17 cellular contexts compared by ENCODE assay signal in genomic region chr5:38843665-38844064, GRCh38. TPM values are rescaled to one million over a fixed set of nuclear protein-coding genes. Genes with fewer than 3 reads are reported as not detected.
A peak's percentile ranks its signal among the peaks of the same experiment; 100 is the strongest.
DNase-seq lines count a peak whose midpoint lies in the region; ATAC-seq and TF ChIP-seq lines count a peak whose summit lies in the region.
"Had no signal": no experiment of that assay in that cellular context is flagged by ENCODE, and none has a peak within 500 bp of the region (broad histone marks: within the 10 kb centered on the region; RNA-seq: fewer than 3 reads in every experiment).

No MANE protein-coding gene starts in this region.

- H3K9ac ChIP-seq in HCT116 (ENCODE audit: low read length) (no peak overlapping the region), fibroblast of lung (ENCODE audit: insufficient read depth, low read length) (no peak overlapping the region)
- H3K9ac ChIP-seq: KMS-11 had no signal

- TF ChIP-seq RAD21 in HCT116 (IDR thresholded peaks at IDR 0.05; ENCODE audit: low read depth): no peak

- H3K36me3 Mint-ChIP-seq in nephron (ENCODE audit: low read depth): no peaks in the 10 kb centered on the region
- H3K36me3 Mint-ChIP-seq: CD4-positive, alpha-beta memory T cell had no signal

- peaks cover 33% of the 10 kb centered on the region for H3K27me3 Mint-ChIP-seq in nephron (ENCODE audit: low read depth)

- H2AFZ ChIP-seq in HCT116 (ENCODE audit: low read depth, low read length, poor library complexity, severe bottlenecking) (no peak overlapping the region), fibroblast of lung (ENCODE audit: low read length) (no peak overlapping the region), OCI-LY7 (ENCODE audit: low read length) (no peak overlapping the region)

- no peak overlapping the region for H3K27ac ChIP-seq in HCT116 (ENCODE audit: low read depth, low read length)
- peak overlapping the region; percentile 88 for H3K27ac ChIP-seq in RWPE2 (ENCODE audit: poor library complexity, severe bottlenecking)
- no peak overlapping the region for H3K27ac ChIP-seq in fibroblast of lung (ENCODE audit: insufficient read depth, low read length)
- no peak overlapping the region for H3K27ac ChIP-seq in OCI-LY7 (ENCODE audit: low read depth, low read length, poor library complexity, severe bottlenecking)
- H3K27ac ChIP-seq: KMS-11, Peyer's patch had no signal

- H3K27me3 ChIP-seq in HCT116 (ENCODE audit: insufficient read depth, low read length) (no peaks in the 10 kb centered on the region), RWPE2 (ENCODE audit: insufficient read depth, poor library complexity, severe bottlenecking) (no peaks in the 10 kb centered on the region), fibroblast of lung (ENCODE audit: control insufficient read depth, insufficient read depth, low read length) (no peaks in the 10 kb centered on the region)
- H3K27me3 ChIP-seq: Peyer's patch had no signal

- H3K9me3 ChIP-seq in HCT116 (ENCODE audit: control insufficient read depth in 1 of 2, insufficient read depth in 1 of 2, low read depth in 1 of 2, low read length in 2 of 2) (no peaks in the 10 kb centered on the region), RWPE2 (ENCODE audit: severe bottlenecking) (no peaks in the 10 kb centered on the region), fibroblast of lung (ENCODE audit: control insufficient read depth, insufficient read depth, low read depth, low read length) (no peaks in the 10 kb centered on the region), OCI-LY7 (ENCODE audit: low read length) (no peaks in the 10 kb centered on the region)
- H3K9me3 ChIP-seq: Peyer's patch had no signal

- no peak for ATAC-seq in HCT116
- no peak for ATAC-seq in RWPE2 (ENCODE audit: low read depth)
- ATAC-seq in HG02852 (IDR thresholded peaks at IDR 0.05; ENCODE audit: unreplicated experiment): no peak
- ATAC-seq in GM21717 (IDR thresholded peaks at IDR 0.05; ENCODE audit: unreplicated experiment): no peak
- ATAC-seq in GM21619 (IDR thresholded peaks at IDR 0.05; ENCODE audit: unreplicated experiment): no peak

- H3K4me3 Mint-ChIP-seq in nephron: peak overlapping the region in 2 of 3 experiments; percentile 10 to 21
- H3K4me3 Mint-ChIP-seq: CD4-positive, alpha-beta memory T cell had no signal

- H3K4me1 Mint-ChIP-seq in nephron: peaks cover 5% of the 10 kb centered on the region

- H3K4me3 ChIP-seq in HCT116 (replicated peaks in 1 of 2; ENCODE audit: low read depth in 1 of 2, low read length in 2 of 2) (no peak overlapping the region), RWPE2 (ENCODE audit: severe bottlenecking) (no peak overlapping the region), fibroblast of lung (replicated peaks in 1 of 4; ENCODE audit: control extremely low read depth in 1 of 4, insufficient read depth in 1 of 4, low read depth in 3 of 4, low read length in 4 of 4) (peak overlapping the region in 3 of 4 experiments; percentile 15 to 96 (median 95)), OCI-LY7 (ENCODE audit: low read depth, low read length, poor library complexity, severe bottlenecking) (no peak overlapping the region)

- POLR2A ChIA-PET in HCT116 (lab: Charles Lee) (no interaction called here), OCI-LY7 (lab: Charles Lee) (no interaction called here)

- BruUV-seq in HCT116 (replicated peaks; lab: Mats Ljungman, UMichigan) (no TSS peak), OCI-LY7 (replicated peaks; lab: Mats Ljungman, UMichigan) (no TSS peak)

- H4K20me1 ChIP-seq in HCT116 (ENCODE audit: insufficient read depth): no peaks in the 10 kb centered on the region
- H4K20me1 ChIP-seq in fibroblast of lung (ENCODE audit: control insufficient read depth, extremely low read depth, insufficient read depth, low read length): no peaks in the 10 kb centered on the region
- H4K20me1 ChIP-seq in OCI-LY7 (ENCODE audit: insufficient read depth, low read length): no peaks in the 10 kb centered on the region

- RAD21 ChIA-PET in HCT116 (lab: Charles Lee; ENCODE audit: low non-redundant PET in 1 of 2, low total read pairs in 2 of 2, uncharacterized antibody in 2 of 2, unreplicated experiment in 2 of 2): no interaction called here

- peaks cover 3% of the 10 kb centered on the region for H3K9me3 Mint-ChIP-seq in nephron
- H3K9me3 Mint-ChIP-seq: CD4-positive, alpha-beta memory T cell had no signal

- TF ChIP-seq CTCF in HCT116 (IDR thresholded peaks at IDR 0.05 in 2 of 3, conservative IDR thresholded peaks at IDR 0.05 in 1 of 3; ENCODE audit: borderline replicate concordance in 1 of 3, insufficient read depth in 1 of 3, low read depth in 2 of 3, low read length in 2 of 3) (no peak), RWPE2 (IDR thresholded peaks at IDR 0.05; ENCODE audit: poor library complexity, severe bottlenecking) (no peak), fibroblast of lung (conservative IDR thresholded peaks at IDR 0.05 in 1 of 2, IDR thresholded peaks at IDR 0.05 in 1 of 2; ENCODE audit: low read depth in 1 of 2, low read length in 2 of 2) (no peak), nephron (IDR thresholded peaks at IDR 0.05; ENCODE audit: unreplicated experiment in 3 of 3) (no peak), OCI-LY7 (conservative IDR thresholded peaks at IDR 0.05; ENCODE audit: low read length) (no peak)

- H3K79me2 ChIP-seq in HCT116 (ENCODE audit: insufficient read depth, low read length) (peaks cover 72% of the 10 kb centered on the region), fibroblast of lung (ENCODE audit: control insufficient read depth, insufficient read depth, low read length) (peaks cover 79% of the 10 kb centered on the region), OCI-LY7 (ENCODE audit: insufficient read depth, low read depth, low read length) (no peaks in the 10 kb centered on the region)

- CTCF ChIA-PET in HCT116 (lab: Charles Lee) (no interaction called here), OCI-LY7 (lab: Charles Lee; ENCODE audit: unreplicated experiment) (no interaction called here)

- peaks cover 23 to 29% of the 10 kb centered on the region in 2 experiments for H3K4me1 ChIP-seq in HCT116 (ENCODE audit: control insufficient read depth in 1 of 2, insufficient read depth in 2 of 2, low read length in 2 of 2)
- peaks cover 22% of the 10 kb centered on the region for H3K4me1 ChIP-seq in RWPE2 (ENCODE audit: insufficient read depth, poor library complexity, severe bottlenecking)
- H3K4me1 ChIP-seq in fibroblast of lung (ENCODE audit: control insufficient read depth, extremely low read depth, insufficient read depth, low read length): peaks cover 3% of the 10 kb centered on the region
- no peaks in the 10 kb centered on the region for H3K4me1 ChIP-seq in OCI-LY7 (ENCODE audit: insufficient read depth, low read length, poor library complexity, severe bottlenecking)
- H3K4me1 ChIP-seq: Peyer's patch had no signal

- 0 out of 2 replicates have a peak, but pooled peaks cover 3% of the 10 kb centered on the region for H3K9me2 ChIP-seq in HCT116 (ENCODE audit: insufficient read depth)
- no peaks in the 10 kb centered on the region for H3K9me2 ChIP-seq in OCI-LY7 (ENCODE audit: insufficient read depth, low read length)

- H3K4me2 ChIP-seq in HCT116 (ENCODE audit: low read length) (peak overlapping the region; percentile 99; the same call in 1 of the 2 replicates), fibroblast of lung (ENCODE audit: extremely low read depth, insufficient read depth, low read length) (peak overlapping the region; percentile 98), OCI-LY7 (ENCODE audit: low read length) (no peak overlapping the region)
- H3K4me2 ChIP-seq: KMS-11 had no signal

- TF ChIP-seq POLR2A in HCT116 (IDR thresholded peaks at IDR 0.05; ENCODE audit: borderline replicate concordance, extremely low read depth, insufficient read depth, insufficient read length): no peak

- H3K36me3 ChIP-seq in HCT116 (ENCODE audit: control insufficient read depth in 1 of 2, insufficient read depth in 2 of 2, low read length in 2 of 2) (no peaks in the 10 kb centered on the region), RWPE2 (ENCODE audit: low read depth) (peaks cover 50% of the 10 kb centered on the region), fibroblast of lung (ENCODE audit: control insufficient read depth, insufficient read depth, low read length) (peaks cover 5% of the 10 kb centered on the region), OCI-LY7 (ENCODE audit: insufficient read depth, low read length) (no peaks in the 10 kb centered on the region)
- H3K36me3 ChIP-seq: Peyer's patch had no signal

- no peak overlapping the region for H3K27ac Mint-ChIP-seq in nephron
- H3K27ac Mint-ChIP-seq: CD4-positive, alpha-beta memory T cell had no signal

- intact Hi-C loops in HCT116 (cut with micrococcal nuclease): no loop called here
- intact Hi-C loops in OCI-LY7 (cut with micrococcal nuclease; ENCODE audit: unreplicated experiment): no loop called here

- DNase-seq in HCT116 (ENCODE audit: low read depth, low spot score) (no peak), RWPE2 (ENCODE audit: low spot score) (no peak), fibroblast of lung (ENCODE audit: low read depth in 2 of 2) (no peak), OCI-LY7 (ENCODE audit: low spot score) (no peak)
- DNase-seq: Calu3; CD4-positive, alpha-beta memory T cell; NCI-H1048; NCI-H1436 treated with DMSO at 0.1 percent for 48 hours; NCI-H2081 treated with DMSO at 0.1 percent for 48 hours; NCI-H510A treated with DMSO at 0.1 percent for 48 hours; Peyer's patch; SHP77 had no signal

TF ChIP-seq in HCT116, 20 proteins besides CTCF, POLR2A, EP300 and RAD21 (continues in another document):
- TF ChIP-seq ATF3 (IDR thresholded peaks at IDR 0.05) (no peak), ZNF274 (IDR thresholded peaks at IDR 0.05; ENCODE audit: low read depth, low read length) (no peak), POLR2AphosphoS5 (IDR thresholded peaks at IDR 0.05; ENCODE audit: low read depth, low read length) (no peak), SIN3A (IDR thresholded peaks at IDR 0.05; ENCODE audit: low read depth) (no peak), TCF7L2 (IDR thresholded peaks at IDR 0.05; ENCODE audit: borderline replicate concordance, extremely low read depth, insufficient read depth, insufficient read length) (no peak), EGR1 (IDR thresholded peaks at IDR 0.05; ENCODE audit: low read depth) (no peak), FOSL1 (IDR thresholded peaks at IDR 0.05; ENCODE audit: low read depth) (no peak), CBX3 (IDR thresholded peaks at IDR 0.05; ENCODE audit: low read depth) (no peak), YY1 (IDR thresholded peaks at IDR 0.05; ENCODE audit: extremely low read depth, insufficient replicate concordance, low read depth, low read length) (no peak), CEBPB (IDR thresholded peaks at IDR 0.05; ENCODE audit: low read depth) (no peak), SRF (IDR thresholded peaks at IDR 0.05; ENCODE audit: low read depth) (no peak)

RNA-seq across cellular contexts. Expression of gene OSMR, which starts 2.1 kb away (rescaled TPM):
- 46.0 TPM for total RNA-seq in HCT116 (2021; ENCODE audit: unreplicated experiment)
- 34.3 and 37.5 TPM in 2 replicates for polyA plus RNA-seq in HCT116 (2012)
- 74.7 and 102 TPM in 2 replicates for total RNA-seq in fibroblast of lung
- polyA plus RNA-seq in fibroblast of lung: 80.4 and 189 TPM in 2 replicates
- 55.9 and 140 TPM in 2 replicates for polyA plus RNA-seq in fibroblast of lung (2012)
- 64.8 and 128 TPM in 2 replicates for polyA minus RNA-seq in fibroblast of lung (ENCODE audit: low replicate concordance)
- total RNA-seq in OCI-LY7 (2014; rRNA removed; shearing (Covaris generic)): 0.15 TPM in 1 of 2 replicates, not detected in the other
- total RNA-seq in OCI-LY7 (2022): not detected in 2 replicates
- total RNA-seq: CD4-positive, alpha-beta memory T cell had no signal

Comparison
In these comparisons a context has a peak if more than half of its experiments do, and no peak if none do; other contexts are left out.
1. H3K4me3 ChIP-seq: peak in fibroblast of lung (3 of 4); none in HCT116 (0 of 2), RWPE2 (single experiment) and OCI-LY7 (single experiment).
2. RNA of gene OSMR, which starts 2.1 kb away (total RNA-seq): 74.7 to 102 TPM in fibroblast of lung and 46.0 TPM in HCT116 (single experiment); 0.15 TPM in OCI-LY7; every median in the first group is over 10 times any median in the second.